22 cellular contexts compared by ENCODE assay signal in genomic region chr6:43457643-43458042, GRCh38. TPM values are rescaled to one million over a fixed set of nuclear protein-coding genes. Genes with fewer than 3 reads are reported as not detected.
DNase-seq lines count a peak whose midpoint lies in the region; ATAC-seq, FAIRE-seq and TF ChIP-seq lines count a peak whose summit lies in the region.
"Had no signal": no experiment of that assay in that cellular context is flagged by ENCODE, and none has a peak within 500 bp of the region (broad histone marks: within the 10 kb centered on the region; RNA-seq: fewer than 3 reads in every experiment).

No MANE protein-coding gene starts in this region.

- TF ChIP-seq POLR2A in K562 (conservative IDR thresholded peaks at IDR 0.05): no peak

- DNase-seq in DMS79 treated with DMSO at 0.1 percent for 48 hours (lab: John Stamatoyannopoulos, UW) (peak; percentile 28), DMS79 (lab: John Stamatoyannopoulos, UW) (no peak), NCI-H146 (lab: John Stamatoyannopoulos, UW) (peak; percentile 34), K562 (ENCODE audit: extremely low read depth in 1 of 4, low spot score in 3 of 4) (no peak), posterior vena cava (ENCODE audit: low spot score) (peak; percentile 11), SW480 (ENCODE audit: low spot score) (no peak)
- DNase-seq: activated CD4-positive, alpha-beta T cell treated with anti-CD3 and anti-CD28 coated beads for 48 hours; activated naive CD4-positive, alpha-beta T cell treated with anti-CD3 and anti-CD28 coated beads for 36 hours; activated T-cell treated with anti-CD3 and anti-CD28 coated beads, Interleukin-2, amount 50 U/mL, for 72 hours; amniotic stem cell; COR-L47; cortex of kidney; kidney glomerular epithelial cell; NCI-H82; occipital lobe; SIG-M5; stomach; transverse colon had no signal

- peaks cover 7 to 9% of the 10 kb centered on the region in 2 experiments; a peak in 3 of 5 replicates for H3K27me3 ChIP-seq in K562 (ENCODE audit: control insufficient read depth in 2 of 2, insufficient read depth in 2 of 2, low read length in 2 of 2)

- 59% methylated on average over 8 of the region's 9 CpGs for WGBS in K562 (ENCODE audit: insufficient coverage, low coverage, missing lambda C conversion rate)

- POLR2A ChIA-PET in K562 (lab: Yijun Ruan, JAX): interaction anchor here (1.4 kb wide), 1 partner anchor 20 kb away, joined by 6 read pairs; the partner anchor contains the start of gene TJAP1

- in situ Hi-C loops in K562 (cut with MboI): no loop called here

- ATAC-seq in K562 (no peak), HG03045 (IDR thresholded peaks at IDR 0.05; ENCODE audit: unreplicated experiment) (no peak), GM18861 (IDR thresholded peaks at IDR 0.05; ENCODE audit: unreplicated experiment) (no peak)
- ATAC-seq: activated T-cell treated with anti-CD3 and anti-CD28 coated beads, Interleukin-2, amount 50 U/mL, for 72 hours had no signal

- H3K9me3 ChIP-seq in K562 (replicated peaks; ENCODE audit: control insufficient read depth, insufficient read depth, low read depth, low read length): 0 out of 2 replicates have a peak, but pooled peaks cover 6% of the 10 kb centered on the region
- H3K9me3 ChIP-seq: right atrium auricular region, stomach, transverse colon had no signal

- H3K9me1 ChIP-seq in K562 (ENCODE audit: control insufficient read depth, insufficient read depth, low read length): no peaks in the 10 kb centered on the region

- no peak overlapping the region for H2AFZ ChIP-seq in K562 (ENCODE audit: low read depth, low read length)

- no peak for TF ChIP-seq CTCF in K562 (IDR thresholded peaks at IDR 0.05 in 2 of 3, conservative IDR thresholded peaks at IDR 0.05 in 1 of 3; ENCODE audit: insufficient read depth in 2 of 3, low read depth in 1 of 3, low read length in 3 of 3)

- H3K4me1 ChIP-seq in K562 (replicated peaks in 1 of 2; ENCODE audit: control insufficient read depth in 2 of 2, insufficient read depth in 2 of 2, low read length in 2 of 2): peaks cover 0 to 18% of the 10 kb centered on the region in 2 experiments; a peak in 4 of 5 replicates

- TF ChIP-seq RAD21 in K562 (CRISPR knock-in tag; conservative IDR thresholded peaks at IDR 0.05 in 1 of 2, IDR thresholded peaks at IDR 0.05 in 1 of 2): no peak

- H3K27ac ChIP-seq in K562 (ENCODE audit: extremely low read depth, low read depth, low read length): no peak overlapping the region
- H3K27ac ChIP-seq: right atrium auricular region, stomach, transverse colon had no signal

- H3K36me3 ChIP-seq in K562 (ENCODE audit: control insufficient read depth, insufficient read depth, low read length): no peaks in the 10 kb centered on the region
- H3K36me3 ChIP-seq: right atrium auricular region, transverse colon had no signal

- H3K79me2 ChIP-seq in K562 (ENCODE audit: control insufficient read depth, insufficient read depth, low read length): no peaks in the 10 kb centered on the region

- no TSS peak for BruUV-seq in K562 (replicated peaks; lab: Mats Ljungman, UMichigan)

- CTCF ChIA-PET in K562 (lab: Yijun Ruan, JAX; ENCODE audit: low intra/inter-chr PET ratio): interaction anchor here (0.6 to 1.2 kb wide), 3 partner anchors 39 to 287 kb away, joined by 3 to 8 read pairs (median 7); no protein-coding TSS in a partner anchor

- H3K4me3 ChIP-seq in K562: no peak overlapping the region
- H3K4me3 ChIP-seq: right atrium auricular region, stomach, transverse colon had no signal

- FAIRE-seq in K562 (lab: Jason Lieb, UNC): no peak
- FAIRE-seq: bronchial epithelial cell had no signal

- no peak overlapping the region for H3K4me2 ChIP-seq in K562 (ENCODE audit: insufficient read depth, low read length)

- no peaks in the 10 kb centered on the region for H4K20me1 ChIP-seq in K562 (replicated peaks; ENCODE audit: control insufficient read depth, insufficient read depth, low read length)

- no peak overlapping the region for H3K9ac ChIP-seq in K562 (ENCODE audit: insufficient read depth in 1 of 2, low read depth in 2 of 2, low read length in 2 of 2)

- no peak for TF ChIP-seq EP300 in K562 (IDR thresholded peaks at IDR 0.05; ENCODE audit: low read length)

- intact Hi-C loops in K562 (cut with micrococcal nuclease) (no loop called here), posterior vena cava (cut with DNase I) (loop anchor here in 1 of 2 donors (5.0 kb wide), 1 partner anchor 50 kb away; no protein-coding TSS in a partner anchor)

RNA-seq across cellular contexts. Expression of gene DLK2, which starts 2.3 kb away (rescaled TPM):
- total RNA-seq in K562 (2011; cell fraction: chromatin; rRNA removed; ENCODE audit: low replicate concordance): 0.30 and 1.3 TPM in 2 replicates
- total RNA-seq in K562 (2011; cell fraction: nucleolus; rRNA removed): 2.2 and 3.3 TPM in 2 replicates
- total RNA-seq in K562 (2011; cell fraction: nucleoplasm; rRNA removed): 1.9 and 2.0 TPM in 2 replicates
- total RNA-seq in K562 (2014; rRNA removed) (0.23 and 0.29 TPM in 2 replicates), K562 (2014; rRNA removed; fragmentation: Illumina TruSeq; extraction: Trizol) (not detected in 2 replicates), K562 (2015; rRNA removed; fragmentation: Illumina TruSeq; extraction: Trizol) (0.11 TPM in 1 of 2 replicates, not detected in the other), K562 (2021) (0.36 and 0.53 TPM in 2 replicates), posterior vena cava (under 1 TPM; 0.14 to 0.42 TPM)
- polyA plus RNA-seq in K562 (2011; rRNA removed) (0.35 and 0.74 TPM in 2 replicates), K562 (2014; fragmentation: Illumina TruSeq; extraction: Trizol) (0.16 and 0.37 TPM in 2 replicates), K562 (2014; fragmentation: Nextera tagmentation; extraction: Ambion mirVana) (not detected), K562 (2014; rRNA removed) (0.45 and 0.65 TPM in 2 replicates)
- polyA plus RNA-seq in K562 (2011; cell fraction: cytosol; rRNA removed): 1.0 and 1.8 TPM in 2 replicates
- 0.87 and 1.3 TPM in 2 replicates for polyA plus RNA-seq in K562 (2011; cell fraction: nucleus; rRNA removed)
- 0.59 and 0.60 TPM in 2 replicates for polyA plus RNA-seq in K562 (2012)
- polyA minus RNA-seq in K562 (2011; rRNA and poly(A)+ RNA removed): 0.25 and 0.27 TPM in 2 replicates
- polyA minus RNA-seq in K562 (2011; cell fraction: cytosol; rRNA and poly(A)+ RNA removed): not detected in 2 replicates
- 0.13 and 0.44 TPM in 2 replicates for polyA minus RNA-seq in K562 (2011; cell fraction: nucleus; rRNA and poly(A)+ RNA removed)

RNA-seq across cellular contexts. Expression of gene TJAP1, which starts 19.7 kb away (rescaled TPM):
- total RNA-seq in K562 (2011; cell fraction: chromatin; rRNA removed; ENCODE audit: low replicate concordance): 43.2 and 99.7 TPM in 2 replicates
- total RNA-seq in K562 (2011; cell fraction: nucleolus; rRNA removed): 41.3 and 52.0 TPM in 2 replicates
- 55.1 and 68.1 TPM in 2 replicates for total RNA-seq in K562 (2011; cell fraction: nucleoplasm; rRNA removed)
- 17.0 and 23.1 TPM in 2 replicates for total RNA-seq in K562 (2014; rRNA removed)
- total RNA-seq in K562 (2014; rRNA removed; fragmentation: Illumina TruSeq; extraction: Trizol): 7.2 TPM in 2 replicates
- 11.1 and 11.2 TPM in 2 replicates for total RNA-seq in K562 (2015; rRNA removed; fragmentation: Illumina TruSeq; extraction: Trizol)
- 25.4 and 35.8 TPM in 2 replicates for total RNA-seq in K562 (2021)
- polyA plus RNA-seq in K562 (2011; rRNA removed): 16.2 and 25.3 TPM in 2 replicates
- 16.2 and 19.2 TPM in 2 replicates for polyA plus RNA-seq in K562 (2011; cell fraction: cytosol; rRNA removed)
- 92.6 and 107 TPM in 2 replicates for polyA plus RNA-seq in K562 (2011; cell fraction: nucleus; rRNA removed)
- polyA plus RNA-seq in K562 (2012): 19.6 and 33.5 TPM in 2 replicates
- 17.0 and 21.3 TPM in 2 replicates for polyA plus RNA-seq in K562 (2014; fragmentation: Illumina TruSeq; extraction: Trizol)
- polyA plus RNA-seq in K562 (2014; fragmentation: Nextera tagmentation; extraction: Ambion mirVana): under 1 TPM; 0.06 to 0.29 TPM
- 24.2 and 31.1 TPM in 2 replicates for polyA plus RNA-seq in K562 (2014; rRNA removed)
- 11.2 and 14.6 TPM in 2 replicates for polyA minus RNA-seq in K562 (2011; rRNA and poly(A)+ RNA removed)
- 8.1 and 9.8 TPM in 2 replicates for polyA minus RNA-seq in K562 (2011; cell fraction: cytosol; rRNA and poly(A)+ RNA removed)
- 16.6 and 17.1 TPM in 2 replicates for polyA minus RNA-seq in K562 (2011; cell fraction: nucleus; rRNA and poly(A)+ RNA removed)
- 10 to 100 TPM; 23.4 to 25.4 TPM for total RNA-seq in posterior vena cava

RNA-seq across cellular contexts. Expression of gene ABCC10, which starts 30.3 kb away (rescaled TPM):
- 98.1 and 219 TPM in 2 replicates for total RNA-seq in K562 (2011; cell fraction: chromatin; rRNA removed; ENCODE audit: low replicate concordance)
- 108 and 125 TPM in 2 replicates for total RNA-seq in K562 (2011; cell fraction: nucleolus; rRNA removed)
- 89.8 and 98.2 TPM in 2 replicates for total RNA-seq in K562 (2011; cell fraction: nucleoplasm; rRNA removed)
- total RNA-seq in K562 (2014; rRNA removed): 16.5 and 20.4 TPM in 2 replicates
- total RNA-seq in K562 (2014; rRNA removed; fragmentation: Illumina TruSeq; extraction: Trizol): 6.8 and 10.5 TPM in 2 replicates
- 13.4 TPM in 2 replicates for total RNA-seq in K562 (2015; rRNA removed; fragmentation: Illumina TruSeq; extraction: Trizol)
- 28.4 and 29.1 TPM in 2 replicates for total RNA-seq in K562 (2021)
- polyA plus RNA-seq in K562 (2011; rRNA removed): 13.7 and 23.5 TPM in 2 replicates
- polyA plus RNA-seq in K562 (2011; cell fraction: cytosol; rRNA removed): 13.8 and 24.4 TPM in 2 replicates
- polyA plus RNA-seq in K562 (2011; cell fraction: nucleus; rRNA removed): 79.9 and 89.8 TPM in 2 replicates
- polyA plus RNA-seq in K562 (2012): 19.5 and 28.6 TPM in 2 replicates
- polyA plus RNA-seq in K562 (2014; fragmentation: Illumina TruSeq; extraction: Trizol): 21.3 and 25.8 TPM in 2 replicates
- 1 to 10 TPM; 2.4 to 2.6 TPM for polyA plus RNA-seq in K562 (2014; fragmentation: Nextera tagmentation; extraction: Ambion mirVana)
- polyA plus RNA-seq in K562 (2014; rRNA removed): 21.7 and 21.8 TPM in 2 replicates
- 11.0 and 11.4 TPM in 2 replicates for polyA minus RNA-seq in K562 (2011; rRNA and poly(A)+ RNA removed)
- polyA minus RNA-seq in K562 (2011; cell fraction: cytosol; rRNA and poly(A)+ RNA removed): 15.0 and 21.0 TPM in 2 replicates
- 16.6 and 23.7 TPM in 2 replicates for polyA minus RNA-seq in K562 (2011; cell fraction: nucleus; rRNA and poly(A)+ RNA removed)
- 10 to 100 TPM; 21.1 to 22.4 TPM for total RNA-seq in posterior vena cava

RNA-seq across cellular contexts. Expression of gene LRRC73, which starts 52.5 kb away (rescaled TPM):
- total RNA-seq in K562 (2011; cell fraction: chromatin; rRNA removed; ENCODE audit: low replicate concordance): 0.58 TPM in 1 of 2 replicates, not detected in the other
- total RNA-seq in K562 (2011; cell fraction: nucleolus; rRNA removed): 0.53 and 0.83 TPM in 2 replicates
- 0.53 and 0.66 TPM in 2 replicates for total RNA-seq in K562 (2011; cell fraction: nucleoplasm; rRNA removed)
- 0.12 and 0.27 TPM in 2 replicates for total RNA-seq in K562 (2014; rRNA removed)
- not detected in 2 replicates for total RNA-seq in K562 (2014; rRNA removed; fragmentation: Illumina TruSeq; extraction: Trizol)
- total RNA-seq in K562 (2015; rRNA removed; fragmentation: Illumina TruSeq; extraction: Trizol): 0.07 and 0.11 TPM in 2 replicates
- 0.34 and 0.55 TPM in 2 replicates for total RNA-seq in K562 (2021)
- polyA plus RNA-seq in K562 (2011; rRNA removed): 0.07 and 0.20 TPM in 2 replicates
- polyA plus RNA-seq in K562 (2011; cell fraction: cytosol; rRNA removed): 0.16 and 0.39 TPM in 2 replicates
- 0.50 TPM in 1 of 2 replicates, not detected in the other for polyA plus RNA-seq in K562 (2011; cell fraction: nucleus; rRNA removed)
- polyA plus RNA-seq in K562 (2012): 0.08 and 0.21 TPM in 2 replicates
- 0.07 and 0.12 TPM in 2 replicates for polyA plus RNA-seq in K562 (2014; fragmentation: Illumina TruSeq; extraction: Trizol)
- not detected for polyA plus RNA-seq in K562 (2014; fragmentation: Nextera tagmentation; extraction: Ambion mirVana)
- polyA plus RNA-seq in K562 (2014; rRNA removed): 0.08 and 0.09 TPM in 2 replicates
- 0.12 TPM in 1 of 2 replicates, not detected in the other for polyA minus RNA-seq in K562 (2011; rRNA and poly(A)+ RNA removed)
- not detected in 2 replicates for polyA minus RNA-seq in K562 (2011; cell fraction: cytosol; rRNA and poly(A)+ RNA removed)
- 0.54 and 0.78 TPM in 2 replicates for polyA minus RNA-seq in K562 (2011; cell fraction: nucleus; rRNA and poly(A)+ RNA removed)
- under 1 TPM; 0.69 to 0.90 TPM for total RNA-seq in posterior vena cava

RNA-seq across cellular contexts. Expression of gene YIPF3, which starts 59.1 kb away (rescaled TPM):
- 124 and 279 TPM in 2 replicates for total RNA-seq in K562 (2011; cell fraction: chromatin; rRNA removed; ENCODE audit: low replicate concordance)
- 200 and 272 TPM in 2 replicates for total RNA-seq in K562 (2011; cell fraction: nucleolus; rRNA removed)
- 167 and 189 TPM in 2 replicates for total RNA-seq in K562 (2011; cell fraction: nucleoplasm; rRNA removed)
- total RNA-seq in K562 (2014; rRNA removed) (57.6 and 67.8 TPM in 2 replicates), K562 (2014; rRNA removed; fragmentation: Illumina TruSeq; extraction: Trizol) (25.9 and 27.5 TPM in 2 replicates), K562 (2015; rRNA removed; fragmentation: Illumina TruSeq; extraction: Trizol) (31.5 and 32.9 TPM in 2 replicates), K562 (2021) (65.1 and 69.3 TPM in 2 replicates), posterior vena cava (10 to 100 TPM; 54.6 to 61.3 TPM)
- polyA plus RNA-seq in K562 (2011; rRNA removed) (74.8 and 182 TPM in 2 replicates), K562 (2014; fragmentation: Illumina TruSeq; extraction: Trizol) (75.3 and 78.5 TPM in 2 replicates), K562 (2014; fragmentation: Nextera tagmentation; extraction: Ambion mirVana) (10 to 100 TPM; 40.4 to 48.6 TPM), K562 (2014; rRNA removed) (54.6 and 72.9 TPM in 2 replicates)
- 121 and 141 TPM in 2 replicates for polyA plus RNA-seq in K562 (2011; cell fraction: cytosol; rRNA removed)
- polyA plus RNA-seq in K562 (2011; cell fraction: nucleus; rRNA removed): 293 and 318 TPM in 2 replicates
- 55.8 and 113 TPM in 2 replicates for polyA plus RNA-seq in K562 (2012)
- 80.6 and 102 TPM in 2 replicates for polyA minus RNA-seq in K562 (2011; rRNA and poly(A)+ RNA removed)
- polyA minus RNA-seq in K562 (2011; cell fraction: cytosol; rRNA and poly(A)+ RNA removed): 31.1 and 31.2 TPM in 2 replicates
- polyA minus RNA-seq in K562 (2011; cell fraction: nucleus; rRNA and poly(A)+ RNA removed): 56.0 and 75.5 TPM in 2 replicates

Comparison
In these comparisons a context has a peak if more than half of its experiments do, and no peak if none do; other contexts are left out.
1. DNase-seq: peak in DMS79 treated with DMSO at 0.1 percent for 48 hours (single experiment), NCI-H146 (single experiment) and posterior vena cava (single experiment); none in DMS79 (single experiment), K562 (0 of 4) and SW480 (single experiment).